9 cellular contexts compared by ENCODE assay signal in genomic region chr10:79460687-79461086, GRCh38.
"Had no signal": no experiment of that assay in that cellular context is flagged by ENCODE, and none has a peak within 500 bp of the region (broad histone marks: within the 10 kb centered on the region; RNA-seq: fewer than 3 reads in every experiment).

No MANE protein-coding gene starts in this region.

- H3K4me1 ChIP-seq: HAP-1 had no signal

- H3K27ac ChIP-seq: GM23248, HL-60 had no signal

- H3K9me3 Mint-ChIP-seq: HFFc6 had no signal

- ATAC-seq: HCT116 had no signal

- H3K4me3 ChIP-seq: GM23248, HAP-1 had no signal

- H2AFZ ChIP-seq: GM23248 had no signal

- H3K4me3 Mint-ChIP-seq: HFFc6 had no signal

- H3K9ac ChIP-seq: GM23248 had no signal

- DNase-seq: GM23248, GOT3, H7, HFFc6, IMR-90, KBM-7 had no signal

- H3K36me3 ChIP-seq: HAP-1 had no signal

- H3K27ac Mint-ChIP-seq: HFFc6 had no signal

- H3K9me3 ChIP-seq: HAP-1 had no signal
